ENCODE assay signal across 18 cellular contexts in the genomic region with DNA sequence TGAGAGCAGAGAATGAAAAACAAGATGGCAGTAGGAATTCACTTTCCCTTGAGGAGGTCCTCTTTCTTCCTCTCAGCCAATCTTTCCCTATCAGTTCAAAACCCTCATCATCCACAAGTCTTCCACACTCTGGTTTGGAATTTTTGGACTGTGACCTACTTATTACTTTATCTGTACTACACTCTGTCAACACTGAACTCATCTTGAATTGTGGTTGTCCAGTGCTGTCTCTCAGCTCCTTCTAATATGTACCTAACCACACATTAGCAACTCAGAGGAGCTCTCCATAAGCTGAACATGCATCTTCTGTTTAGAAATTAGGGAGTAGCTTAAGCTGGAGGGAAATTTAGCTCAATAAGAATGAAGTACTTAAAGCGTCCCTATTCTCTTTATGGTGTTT. TPM values are rescaled to one million over a fixed set of nuclear protein-coding genes. Genes with fewer than 3 reads are reported as not detected.
DNase-seq lines count a peak whose midpoint lies in the region; ATAC-seq and TF ChIP-seq lines count a peak whose summit lies in the region.
"Had no signal": no experiment of that assay in that cellular context is flagged by ENCODE, and none has a peak within 500 bp of the region (broad histone marks: within the 10 kb centered on the region; RNA-seq: fewer than 3 reads in every experiment).

No MANE protein-coding gene starts in this region.

- intact Hi-C loops in left ventricle myocardium inferior (cut with micrococcal nuclease): no loop called here

- H3K9me3 ChIP-seq in Loucy (ENCODE audit: insufficient read depth, low read depth, low read length) (no peaks in the 10 kb centered on the region), left ventricle myocardium inferior (replicated peaks) (no peaks in the 10 kb centered on the region)
- H3K9me3 ChIP-seq: esophagus squamous epithelium, gastroesophageal sphincter, pancreas, sigmoid colon had no signal

- peaks cover 86% of the 10 kb centered on the region for H3K36me3 Mint-ChIP-seq in stimulated activated naive CD8-positive, alpha-beta T cell treated with anti-CD3 and anti-CD28 coated beads, Interleukin-15, Interleukin-2, amounts not matched to agents 100 ng/mL and 50 ng/mL, for 24 hours (ENCODE audit: low read depth)

- H3K79me2 ChIP-seq in Loucy (ENCODE audit: insufficient read depth, low read length): peaks cover 95% of the 10 kb centered on the region

- H3K4me1 Mint-ChIP-seq in stimulated activated naive CD8-positive, alpha-beta T cell treated with anti-CD3 and anti-CD28 coated beads, Interleukin-15, Interleukin-2, amounts not matched to agents 100 ng/mL and 50 ng/mL, for 24 hours (ENCODE audit: low read depth): peaks cover 90% of the 10 kb centered on the region
- peaks cover 73% of the 10 kb centered on the region for H3K4me1 Mint-ChIP-seq in stimulated activated naive CD8-positive, alpha-beta T cell treated with anti-CD3 and anti-CD28 coated beads, Interleukin-15, amount 100 ng/mL, for 72 hours

- in situ Hi-C loops in brain microvascular endothelial cell (cut with HindIII; ENCODE audit: low pct_ligation_motif_present, low sequenced_read_pairs): no loop called here

- H4K20me1 ChIP-seq in Loucy (ENCODE audit: insufficient read depth, low read length, poor library complexity, severe bottlenecking): peaks cover 67% of the 10 kb centered on the region

- no peaks in the 10 kb centered on the region for H3K9me2 ChIP-seq in Loucy (replicated peaks; ENCODE audit: low read depth, low read length)

- H3K27ac Mint-ChIP-seq in stimulated activated naive CD8-positive, alpha-beta T cell treated with anti-CD3 and anti-CD28 coated beads, Interleukin-15, Interleukin-2, amounts not matched to agents 100 ng/mL and 50 ng/mL, for 24 hours: peak overlapping the region; percentile 57
- H3K27ac Mint-ChIP-seq in stimulated activated naive CD8-positive, alpha-beta T cell treated with anti-CD3 and anti-CD28 coated beads, Interleukin-15, amount 100 ng/mL, for 72 hours: peak overlapping the region in 1 of 2 donors; percentile 1
- H3K27ac Mint-ChIP-seq: activated CD4-positive, alpha-beta T cell treated with anti-CD3 and anti-CD28 coated beads for 36 hours; activated CD8-positive, alpha-beta memory T cell treated with anti-CD3 and anti-CD28 coated beads, Interleukin-2, amount 10 ng/mL, durations not matched to agents 7 days and 5 days had no signal

- H3K27ac ChIP-seq in left ventricle myocardium inferior (replicated peaks): peak overlapping the region; percentile 32
- no peak overlapping the region for H3K27ac ChIP-seq in brain microvascular endothelial cell
- H3K27ac ChIP-seq: esophagus squamous epithelium, pancreas had no signal

- H3K27me3 ChIP-seq in Loucy (ENCODE audit: insufficient read depth, low read length, poor library complexity, severe bottlenecking) (no peaks in the 10 kb centered on the region), left ventricle myocardium inferior (ENCODE audit: low read depth) (no peaks in the 10 kb centered on the region), brain microvascular endothelial cell (replicated peaks) (no peaks in the 10 kb centered on the region)
- H3K27me3 ChIP-seq: esophagus squamous epithelium, gastroesophageal sphincter, pancreas, sigmoid colon had no signal

- peak overlapping the region; percentile 60 for H3K4me2 ChIP-seq in Loucy (ENCODE audit: low read depth, low read length, poor library complexity, severe bottlenecking)

- no peak for ATAC-seq in stimulated activated naive CD8-positive, alpha-beta T cell treated with anti-CD3 and anti-CD28 coated beads, Interleukin-15, amount 100 ng/mL, for 72 hours
- ATAC-seq: activated CD4-positive, alpha-beta T cell treated with anti-CD3 and anti-CD28 coated beads for 36 hours; activated CD8-positive, alpha-beta memory T cell treated with anti-CD3 and anti-CD28 coated beads, Interleukin-2, amount 10 ng/mL, durations not matched to agents 7 days and 5 days; gastroesophageal sphincter had no signal

- H3K4me3 Mint-ChIP-seq in stimulated activated naive CD8-positive, alpha-beta T cell treated with anti-CD3 and anti-CD28 coated beads, Interleukin-15, Interleukin-2, amounts not matched to agents 100 ng/mL and 50 ng/mL, for 24 hours: peak overlapping the region; percentile 11
- no peak overlapping the region for H3K4me3 Mint-ChIP-seq in stimulated activated naive CD8-positive, alpha-beta T cell treated with anti-CD3 and anti-CD28 coated beads, Interleukin-15, amount 100 ng/mL, for 72 hours
- H3K4me3 Mint-ChIP-seq: activated CD4-positive, alpha-beta T cell treated with anti-CD3 and anti-CD28 coated beads for 36 hours; activated CD8-positive, alpha-beta memory T cell treated with anti-CD3 and anti-CD28 coated beads, Interleukin-2, amount 10 ng/mL, durations not matched to agents 7 days and 5 days had no signal

- no peak overlapping the region for H2AFZ ChIP-seq in Loucy (ENCODE audit: low read length)

- DNase-seq in stimulated activated naive CD8-positive, alpha-beta T cell treated with anti-CD3 and anti-CD28 coated beads, Interleukin-15, amount 100 ng/mL, for 72 hours: no peak
- DNase-seq in left ventricle myocardium inferior: no peak
- DNase-seq in EL: no peak
- no peak for DNase-seq in brain microvascular endothelial cell
- no peak for DNase-seq in CD1c-positive myeloid dendritic cell (ENCODE audit: extremely low spot score)
- DNase-seq: activated CD4-positive, alpha-beta T cell treated with anti-CD3 and anti-CD28 coated beads for 36 hours; activated CD8-positive, alpha-beta memory T cell treated with anti-CD3 and anti-CD28 coated beads, Interleukin-2, amount 10 ng/mL, durations not matched to agents 7 days and 5 days; activated effector memory CD4-positive, alpha-beta T cell treated with Interleukin-2 at 50 U/mL for 16 hours; esophagus squamous epithelium; mesenchymal stem cell; NCI-H2107; NCI-H524; RPMI8226; sigmoid colon had no signal

- H3K36me3 ChIP-seq in Loucy (ENCODE audit: insufficient read depth, low read length) (peaks cover 66% of the 10 kb centered on the region; the same call in 1 of the 2 replicates), left ventricle myocardium inferior (peaks cover 4% of the 10 kb centered on the region), brain microvascular endothelial cell (replicated peaks) (no peaks in the 10 kb centered on the region)
- H3K36me3 ChIP-seq: pancreas had no signal

- no peaks in the 10 kb centered on the region for H3K9me3 Mint-ChIP-seq in stimulated activated naive CD8-positive, alpha-beta T cell treated with anti-CD3 and anti-CD28 coated beads, Interleukin-15, Interleukin-2, amounts not matched to agents 100 ng/mL and 50 ng/mL, for 24 hours
- peaks cover 0 to 8% of the 10 kb centered on the region in 2 donors for H3K9me3 Mint-ChIP-seq in stimulated activated naive CD8-positive, alpha-beta T cell treated with anti-CD3 and anti-CD28 coated beads, Interleukin-15, amount 100 ng/mL, for 72 hours

- TF ChIP-seq CTCF in Loucy (conservative IDR thresholded peaks at IDR 0.05; ENCODE audit: low read length) (no peak), left ventricle myocardium inferior (IDR thresholded peaks at IDR 0.05; ENCODE audit: borderline replicate concordance) (no peak), brain microvascular endothelial cell (IDR thresholded peaks at IDR 0.05; ENCODE audit: low read depth, low read length, missing control alignments) (no peak)

- H3K9ac ChIP-seq in Loucy (ENCODE audit: low read depth, low read length, poor library complexity, severe bottlenecking): no peak overlapping the region

- H3K4me3 ChIP-seq in Loucy (ENCODE audit: low read length, poor library complexity, severe bottlenecking) (peak overlapping the region; percentile 15), left ventricle myocardium inferior (no peak overlapping the region), brain microvascular endothelial cell (ENCODE audit: low read depth, low read length) (no peak overlapping the region)
- H3K4me3 ChIP-seq: esophagus squamous epithelium, gastroesophageal sphincter, pancreas, sigmoid colon had no signal

- H3K4me1 ChIP-seq in Loucy (ENCODE audit: insufficient read depth, low read length, poor library complexity, severe bottlenecking): peaks cover 23% of the 10 kb centered on the region
- H3K4me1 ChIP-seq in left ventricle myocardium inferior: peaks cover 16% of the 10 kb centered on the region

- no peaks in the 10 kb centered on the region for H3F3A ChIP-seq in Loucy (ENCODE audit: low read depth)

- H3K27me3 Mint-ChIP-seq in stimulated activated naive CD8-positive, alpha-beta T cell treated with anti-CD3 and anti-CD28 coated beads, Interleukin-15, Interleukin-2, amounts not matched to agents 100 ng/mL and 50 ng/mL, for 24 hours: no peaks in the 10 kb centered on the region
- H3K27me3 Mint-ChIP-seq in stimulated activated naive CD8-positive, alpha-beta T cell treated with anti-CD3 and anti-CD28 coated beads, Interleukin-15, amount 100 ng/mL, for 72 hours: no peaks in the 10 kb centered on the region
- H3K27me3 Mint-ChIP-seq: activated CD4-positive, alpha-beta T cell treated with anti-CD3 and anti-CD28 coated beads for 36 hours; activated CD8-positive, alpha-beta memory T cell treated with anti-CD3 and anti-CD28 coated beads, Interleukin-2, amount 10 ng/mL, durations not matched to agents 7 days and 5 days had no signal

RNA-seq across cellular contexts. Expression of a gene that starts 34.9 kb away (rescaled TPM):
- total RNA-seq in left ventricle myocardium inferior: 134 TPM
